In the genomic region with DNA sequence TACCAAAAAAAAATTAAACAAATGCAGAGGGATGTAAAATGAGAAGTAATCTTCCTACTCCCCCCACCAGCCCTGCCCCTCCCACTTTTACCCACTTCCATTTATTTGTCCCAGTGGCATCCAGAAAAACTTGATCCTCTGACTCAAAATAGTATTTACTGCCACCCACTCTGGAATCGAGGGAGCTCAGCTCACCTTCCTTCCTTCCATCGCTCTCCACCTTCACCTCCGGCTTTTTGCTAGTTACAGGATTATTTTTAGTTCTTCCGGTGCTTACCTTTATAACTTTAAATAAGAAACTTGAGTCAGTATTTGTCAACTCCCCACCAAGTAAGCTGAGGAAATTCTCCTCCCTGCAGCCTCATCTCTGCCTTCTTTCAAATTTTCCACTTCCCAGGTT, we compare ENCODE assay signal across 16 cellular contexts.
"Had no signal": no experiment of that assay in that cellular context is flagged by ENCODE, and none has a peak within 500 bp of the region (broad histone marks: within the 10 kb centered on the region; RNA-seq: fewer than 3 reads in every experiment).

No MANE protein-coding gene starts in this region.

- H3K4me3 ChIP-seq: ascending aorta, lower lobe of right lung, smooth muscle cell had no signal

- H3K27me3 ChIP-seq: ascending aorta had no signal

- DNase-seq: activated CD4-positive, alpha-beta T cell treated with anti-CD3 and anti-CD28 coated beads for 48 hours; activated CD4-positive, CD25-positive, alpha-beta regulatory T cell; activated CD8-positive, alpha-beta T cell treated with anti-CD3 and anti-CD28 coated beads for 36 hours; activated naive CD4-positive, alpha-beta T cell treated with anti-CD3 and anti-CD28 coated beads, Interleukin-2, amount 50 U/mL, for 16 hours; activated T-cell treated with anti-CD3 and anti-CD28 coated beads, Interleukin-2, amount 50 U/mL, for 1 hour; effector CD8-positive, alpha-beta T cell; hippocampal formation; left colon; lower lobe of right lung; nucleus accumbens; stimulated activated CD4-positive, alpha-beta T cell treated with anti-CD3 and anti-CD28 coated beads, Interleukin-4, amount 100 ng/mL, for 24 hours had no signal

- H3K4me3 Mint-ChIP-seq: activated CD8-positive, alpha-beta T cell treated with anti-CD3 and anti-CD28 coated beads for 36 hours; nephron; stimulated activated effector memory CD8-positive, alpha-beta T cell treated with anti-CD3 and anti-CD28 coated beads, Interleukin-12 subunit alpha, Interleukin-12 subunit beta, amount 100 ng/mL, for 72 hours; T-helper 2 cell treated with Interferon-gamma antibody and Interleukin-4, amounts not matched to agents 5 μg/mL and 100 μg/mL, for 36 hours had no signal

- H3K9me3 Mint-ChIP-seq: activated CD8-positive, alpha-beta T cell treated with anti-CD3 and anti-CD28 coated beads for 36 hours; nephron; stimulated activated effector memory CD8-positive, alpha-beta T cell treated with anti-CD3 and anti-CD28 coated beads, Interleukin-12 subunit alpha, Interleukin-12 subunit beta, amount 100 ng/mL, for 72 hours; T-helper 2 cell treated with Interferon-gamma antibody and Interleukin-4, amounts not matched to agents 5 μg/mL and 100 μg/mL, for 36 hours had no signal

- H3K27ac Mint-ChIP-seq: activated CD8-positive, alpha-beta T cell treated with anti-CD3 and anti-CD28 coated beads for 36 hours; nephron; stimulated activated effector memory CD8-positive, alpha-beta T cell treated with anti-CD3 and anti-CD28 coated beads, Interleukin-12 subunit alpha, Interleukin-12 subunit beta, amount 100 ng/mL, for 72 hours; T-helper 2 cell treated with Interferon-gamma antibody and Interleukin-4, amounts not matched to agents 5 μg/mL and 100 μg/mL, for 36 hours had no signal

- H3K36me3 ChIP-seq: ascending aorta, lower lobe of right lung had no signal

- H3K4me1 Mint-ChIP-seq: nephron had no signal

- H3K4me2 ChIP-seq: smooth muscle cell had no signal

- H3K27ac ChIP-seq: ascending aorta, lower lobe of right lung had no signal

- H3K9me3 ChIP-seq: ascending aorta, lower lobe of right lung had no signal

- H3K4me1 ChIP-seq: ascending aorta, lower lobe of right lung had no signal

- H3K27me3 Mint-ChIP-seq: activated CD8-positive, alpha-beta T cell treated with anti-CD3 and anti-CD28 coated beads for 36 hours had no signal
